8 cellular contexts compared by ENCODE assay signal in genomic region chr11:43738600-43739409, GRCh38. TPM values are rescaled to one million over a fixed set of nuclear protein-coding genes. Genes with fewer than 3 reads are reported as not detected.
A peak's percentile ranks its signal among the peaks of the same experiment; 100 is the strongest.
DNase-seq lines count a peak whose midpoint lies in the region; ATAC-seq, FAIRE-seq and TF ChIP-seq lines count a peak whose summit lies in the region.

No MANE protein-coding gene starts in this region.

- H3K14ac ChIP-seq in mesenchymal stem cell (ENCODE audit: low read length in 2 of 2), result no peak overlapping the region

- H3K27me3 ChIP-seq in Loucy (ENCODE audit: insufficient read depth, low read length, poor library complexity, severe bottlenecking) (no peaks in the 10 kb centered on the region), K562 (ENCODE audit: control insufficient read depth in 2 of 2, insufficient read depth in 2 of 2, low read length in 2 of 2) (no peaks in the 10 kb centered on the region), mesenchymal stem cell (ENCODE audit: control insufficient read depth in 1 of 2, insufficient read depth in 1 of 2, low read length in 2 of 2) (no peaks in the 10 kb centered on the region)

- H3K9me3 ChIP-seq in Loucy (ENCODE audit: insufficient read depth, low read depth, low read length) (0 out of 2 replicates have a peak, but pooled peaks cover 3% of the 10 kb centered on the region), K562 (replicated peaks; ENCODE audit: control insufficient read depth, insufficient read depth, low read depth, low read length) (no peaks in the 10 kb centered on the region), mesenchymal stem cell (ENCODE audit: control insufficient read depth, low read length) (no peaks in the 10 kb centered on the region)

- no peaks in the 10 kb centered on the region for H4K20me1 ChIP-seq in Loucy (ENCODE audit: insufficient read depth, low read length, poor library complexity, severe bottlenecking)
- no peaks in the 10 kb centered on the region for H4K20me1 ChIP-seq in K562 (replicated peaks; ENCODE audit: control insufficient read depth, insufficient read depth, low read length)

- H3K9ac ChIP-seq in Loucy (ENCODE audit: low read depth, low read length, poor library complexity, severe bottlenecking) (peak overlapping the region; percentile 80), K562 (ENCODE audit: insufficient read depth in 1 of 2, low read depth in 2 of 2, low read length in 2 of 2) (peak overlapping the region in 1 of 2 experiments; percentile 39; a peak in 2 of 4 replicates), mesenchymal stem cell (ENCODE audit: low read length) (no peak overlapping the region)

- H3K4me2 ChIP-seq in Loucy (ENCODE audit: low read depth, low read length, poor library complexity, severe bottlenecking) (peak overlapping the region; percentile 77), K562 (ENCODE audit: insufficient read depth, low read length) (peak overlapping the region; percentile 69), mesenchymal stem cell (ENCODE audit: low read length, poor library complexity, severe bottlenecking) (no peak overlapping the region)

- no peak overlapping the region for H4K91ac ChIP-seq in mesenchymal stem cell (ENCODE audit: low read length)

- in situ Hi-C loops in Caki2 (cut with HindIII; ENCODE audit: low pct_unique_long_range_greater_than_20kb, low sequenced_read_pairs), result no loop called here
- in situ Hi-C loops in K562 (cut with MboI), result no loop called here
- in situ Hi-C loops in GM13976 (cut with MboI; ENCODE audit: low sequenced_read_pairs, unreplicated experiment), result no loop called here

- POLR2A ChIA-PET in K562 (lab: Yijun Ruan, JAX), result no interaction called here

- FAIRE-seq in K562 (lab: Jason Lieb, UNC), result peak; percentile 87

- no peak overlapping the region for H2BK12ac ChIP-seq in mesenchymal stem cell (ENCODE audit: low read length in 2 of 2)

- H2BK5ac ChIP-seq in mesenchymal stem cell (ENCODE audit: low read depth, low read length, poor library complexity, severe bottlenecking), result no peak overlapping the region

- DNase-seq in Caki2 (ENCODE audit: low read depth) (peak; percentile 19), K562 (ENCODE audit: extremely low read depth in 1 of 4, low spot score in 3 of 4) (peak; percentile 28 to 77 (median 58)), mesenchymal stem cell (peak; percentile 80), GM13976 (ENCODE audit: low spot score) (no peak)

- 2% methylated on average over 6 of the region's 6 CpGs for WGBS in K562 (ENCODE audit: insufficient coverage, low coverage, missing lambda C conversion rate)
- WGBS in mesenchymal stem cell, result 40% methylated on average over 3 of the region's 6 CpGs

- peaks cover 22% of the 10 kb centered on the region for H3K79me1 ChIP-seq in mesenchymal stem cell (replicated peaks; ENCODE audit: low read length, poor library complexity, severe bottlenecking)

- H3K9me1 ChIP-seq in K562 (ENCODE audit: control insufficient read depth, insufficient read depth, low read length), result no peaks in the 10 kb centered on the region

- H3K9me2 ChIP-seq in Loucy (replicated peaks; ENCODE audit: low read depth, low read length), result no peaks in the 10 kb centered on the region

- no peak overlapping the region for H3K23ac ChIP-seq in mesenchymal stem cell (ENCODE audit: low read length in 2 of 2)

- peaks cover 9% of the 10 kb centered on the region; the same call in 1 of the 2 replicates for H3K79me2 ChIP-seq in Loucy (ENCODE audit: insufficient read depth, low read length)
- peaks cover 11% of the 10 kb centered on the region; the same call in 1 of the 3 replicates for H3K79me2 ChIP-seq in K562 (ENCODE audit: control insufficient read depth, insufficient read depth, low read length)

- ATAC-seq in K562, result peak; percentile 92
- ATAC-seq in GM19328 (IDR thresholded peaks at IDR 0.05; ENCODE audit: unreplicated experiment), result no peak
- no peak for ATAC-seq in HG03520 (IDR thresholded peaks at IDR 0.05; ENCODE audit: unreplicated experiment)
- no peak for ATAC-seq in HG03135 (IDR thresholded peaks at IDR 0.05; ENCODE audit: unreplicated experiment)

- no peak for TF ChIP-seq CTCF in Loucy (conservative IDR thresholded peaks at IDR 0.05; ENCODE audit: low read length)
- no peak for TF ChIP-seq CTCF in K562 (IDR thresholded peaks at IDR 0.05 in 2 of 3, conservative IDR thresholded peaks at IDR 0.05 in 1 of 3; ENCODE audit: insufficient read depth in 2 of 3, low read depth in 1 of 3, low read length in 3 of 3)
- TF ChIP-seq CTCF in GM13976 (IDR thresholded peaks at IDR 0.05; ENCODE audit: borderline replicate concordance, control extremely low read depth, extremely low read depth, insufficient read depth, missing control alignments), result no peak

- no peak for TF ChIP-seq POLR2A in K562 (conservative IDR thresholded peaks at IDR 0.05)

- H3K4ac ChIP-seq in mesenchymal stem cell (ENCODE audit: low read depth in 1 of 2, low read length in 2 of 2), result no peak overlapping the region

- no peak overlapping the region for H2AFZ ChIP-seq in Loucy (ENCODE audit: low read length)
- peak overlapping the region; percentile 93 for H2AFZ ChIP-seq in K562 (ENCODE audit: low read depth, low read length)
- no peak overlapping the region for H2AFZ ChIP-seq in mesenchymal stem cell (ENCODE audit: low read depth, low read length)

- intact Hi-C loops in K562 (cut with micrococcal nuclease), result no loop called here

- peak overlapping the region in 1 of 2 experiments; percentile 33 for H3K18ac ChIP-seq in mesenchymal stem cell (ENCODE audit: low read depth in 1 of 2, low read length in 2 of 2)

- TF ChIP-seq EP300 in K562 (IDR thresholded peaks at IDR 0.05; ENCODE audit: low read length), result peak; percentile 68

- H3K27ac ChIP-seq in K562 (ENCODE audit: extremely low read depth, low read depth, low read length), result peak overlapping the region; percentile 70
- no peak overlapping the region for H3K27ac ChIP-seq in mesenchymal stem cell (ENCODE audit: low read length, poor library complexity, severe bottlenecking)

- no peak overlapping the region for H2AK5ac ChIP-seq in mesenchymal stem cell (ENCODE audit: low read length, severe bottlenecking)

- TSS peak; percentile 86 for BruUV-seq in K562 (replicated peaks; lab: Mats Ljungman, UMichigan)

- CTCF ChIA-PET in K562 (lab: Yijun Ruan, JAX; ENCODE audit: low intra/inter-chr PET ratio), result no interaction called here

- H3F3A ChIP-seq in Loucy (ENCODE audit: low read depth), result 0 out of 2 replicates have a peak, but pooled peaks cover 6% of the 10 kb centered on the region

- H3K4me3 ChIP-seq in Loucy (ENCODE audit: low read length, poor library complexity, severe bottlenecking), result peak overlapping the region; percentile 52
- H3K4me3 ChIP-seq in K562, result no peak overlapping the region
- peak overlapping the region in 1 of 2 experiments; percentile 38 for H3K4me3 ChIP-seq in mesenchymal stem cell (ENCODE audit: insufficient read depth in 1 of 2, low read depth in 1 of 2, low read length in 2 of 2)

- H2BK15ac ChIP-seq in mesenchymal stem cell (ENCODE audit: low read depth, poor library complexity, severe bottlenecking), result no peak overlapping the region

- H3K36me3 ChIP-seq in Loucy (ENCODE audit: insufficient read depth, low read length), result no peaks in the 10 kb centered on the region; the same call in none of the 2 replicates
- H3K36me3 ChIP-seq in K562 (ENCODE audit: control insufficient read depth, insufficient read depth, low read length), result peaks cover 5% of the 10 kb centered on the region; the same call in 1 of the 3 replicates
- peaks cover 10 to 14% of the 10 kb centered on the region in 2 experiments for H3K36me3 ChIP-seq in mesenchymal stem cell (ENCODE audit: control insufficient read depth in 1 of 2, insufficient read depth in 2 of 2, low read depth in 1 of 2, low read length in 2 of 2)

- H2BK120ac ChIP-seq in mesenchymal stem cell (ENCODE audit: low read depth, low read length), result no peak overlapping the region

- TF ChIP-seq RAD21 in K562 (CRISPR knock-in tag; conservative IDR thresholded peaks at IDR 0.05 in 1 of 2, IDR thresholded peaks at IDR 0.05 in 1 of 2), result no peak

- H3K4me1 ChIP-seq in Loucy (ENCODE audit: insufficient read depth, low read length, poor library complexity, severe bottlenecking) (peaks cover 55% of the 10 kb centered on the region), K562 (replicated peaks in 1 of 2; ENCODE audit: control insufficient read depth in 2 of 2, insufficient read depth in 2 of 2, low read length in 2 of 2) (peaks cover 4 to 41% of the 10 kb centered on the region in 2 experiments; a peak in 4 of 5 replicates), mesenchymal stem cell (ENCODE audit: control insufficient read depth, insufficient read depth, low read depth, low read length) (peaks cover 3% of the 10 kb centered on the region)

- H4K8ac ChIP-seq in mesenchymal stem cell (ENCODE audit: low read length), result no peak overlapping the region

TF ChIP-seq in K562, 482 proteins besides CTCF, POLR2A, EP300 and RAD21 (continues in another document):
- TF ChIP-seq ZNF311 (CRISPR knock-in tag; IDR thresholded peaks at IDR 0.05), result no peak
- 0 out of 2 replicates have a peak, but pooled peaks have one; percentile 20 for TF ChIP-seq FOSL1 (tag; conservative IDR thresholded peaks at IDR 0.05)
- TF ChIP-seq LEF1 (IDR thresholded peaks at IDR 0.05), result peak; percentile 68
- TF ChIP-seq TOE1 (IDR thresholded peaks at IDR 0.05; ENCODE audit: borderline replicate concordance), result no peak
- no peak for TF ChIP-seq TOE1 (CRISPR knock-in tag; IDR thresholded peaks at IDR 0.05; ENCODE audit: borderline replicate concordance, low read depth)
- TF ChIP-seq ZNF239 (CRISPR knock-in tag; IDR thresholded peaks at IDR 0.05), result no peak

RNA-seq across cellular contexts. Expression of gene HSD17B12, which starts 58.3 kb away (rescaled TPM):
- total RNA-seq in Caki2 (2014; rRNA removed; shearing (Covaris generic); ENCODE audit: low replicate concordance), result 26.5 and 42.0 TPM in 2 replicates
- total RNA-seq in K562 (2011; cell fraction: chromatin; rRNA removed; ENCODE audit: low replicate concordance), result 25.0 and 43.2 TPM in 2 replicates
- 34.5 and 36.0 TPM in 2 replicates for total RNA-seq in K562 (2011; cell fraction: nucleolus; rRNA removed)
- 37.9 and 51.6 TPM in 2 replicates for total RNA-seq in K562 (2011; cell fraction: nucleoplasm; rRNA removed)
- total RNA-seq in K562 (2014; rRNA removed), result 16.2 and 17.3 TPM in 2 replicates
- total RNA-seq in K562 (2014; rRNA removed; fragmentation: Illumina TruSeq; extraction: Trizol), result 25.7 and 30.9 TPM in 2 replicates
- 23.1 and 24.5 TPM in 2 replicates for total RNA-seq in K562 (2015; rRNA removed; fragmentation: Illumina TruSeq; extraction: Trizol)
- 21.3 and 23.8 TPM in 2 replicates for total RNA-seq in K562 (2021)
- polyA plus RNA-seq in K562 (2011; rRNA removed), result 31.9 and 34.5 TPM in 2 replicates
- 16.3 and 17.6 TPM in 2 replicates for polyA plus RNA-seq in K562 (2011; cell fraction: cytosol; rRNA removed)
- polyA plus RNA-seq in K562 (2011; cell fraction: nucleus; rRNA removed), result 13.5 and 18.5 TPM in 2 replicates
- polyA plus RNA-seq in K562 (2012), result 23.0 and 31.8 TPM in 2 replicates
- polyA plus RNA-seq in K562 (2014; fragmentation: Illumina TruSeq; extraction: Trizol), result 27.3 and 30.3 TPM in 2 replicates
- 10 to 100 TPM in 1 of 2 experiments, 1 to 10 TPM in 1; 9.1 to 10.3 TPM for polyA plus RNA-seq in K562 (2014; fragmentation: Nextera tagmentation; extraction: Ambion mirVana)
- polyA plus RNA-seq in K562 (2014; rRNA removed), result 19.6 and 23.3 TPM in 2 replicates
- 21.1 and 27.6 TPM in 2 replicates for polyA minus RNA-seq in K562 (2011; rRNA and poly(A)+ RNA removed)
- polyA minus RNA-seq in K562 (2011; cell fraction: cytosol; rRNA and poly(A)+ RNA removed), result 22.3 and 26.4 TPM in 2 replicates
- polyA minus RNA-seq in K562 (2011; cell fraction: nucleus; rRNA and poly(A)+ RNA removed), result 19.8 and 24.5 TPM in 2 replicates
- 149 TPM for polyA plus RNA-seq in mesenchymal stem cell (2013, experiment 1 of 2)
- 152 TPM for polyA plus RNA-seq in mesenchymal stem cell (2013, experiment 2 of 2)
